ENCODE assay signal across 28 cellular contexts in genomic region chr17:60496051-60496450, GRCh38.
"Had no signal": no experiment of that assay in that cellular context is flagged by ENCODE, and none has a peak within 500 bp of the region (broad histone marks: within the 10 kb centered on the region; RNA-seq: fewer than 3 reads in every experiment).

No MANE protein-coding gene starts in this region.

- ATAC-seq: Panc1 had no signal

- H3K27me3 ChIP-seq: breast epithelium, MG63, SJCRH30 had no signal

- H3K4me3 ChIP-seq: breast epithelium, MG63, SJCRH30 had no signal

- H3K4me1 ChIP-seq: breast epithelium, SJCRH30 had no signal

- DNase-seq: activated CD4-positive, alpha-beta memory T cell treated with anti-CD3 and anti-CD28 coated beads for 36 hours; activated CD4-positive, alpha-beta T cell treated with anti-CD3 and anti-CD28 coated beads, Interleukin-2, amount 10 ng/mL, durations not matched to agents 7 days and 5 days; activated CD4-positive, CD25-positive, alpha-beta regulatory T cell; activated CD8-positive, alpha-beta memory T cell treated with anti-CD3 and anti-CD28 coated beads for 24 hours; activated gamma-delta T cell treated with Interleukin-2 at 50 U/mL for 16 hours; activated naive CD4-positive, alpha-beta T cell treated with anti-CD3 and anti-CD28 coated beads, Interleukin-2, amount 50 U/mL, for 16 hours; activated T-cell treated with anti-CD3 and anti-CD28 coated beads, Interleukin-2, amount 50 U/mL, for 48 hours; aorta; caudate nucleus; MG63; MV-4-11; NCI-H1092 treated with DMSO at 0.1 percent for 48 hours; NCI-H1436; NCI-H1694 treated with DMSO at 0.1 percent for 48 hours; NCI-H2029 treated with DMSO at 0.1 percent for 48 hours; NCI-H510A treated with DMSO at 0.1 percent for 48 hours; NCI-H69; NK-92 treated with Interleukin-12 subunit alpha and Interleukin-12 subunit beta, amount 100 ng/mL, for 24 hours; OCI-M1; Right ventricle myocardium superior; SJCRH30; SK-N-SH; T-helper 1 cell had no signal

- H3K27me3 Mint-ChIP-seq: activated CD4-positive, alpha-beta memory T cell treated with anti-CD3 and anti-CD28 coated beads for 36 hours; activated CD4-positive, alpha-beta T cell treated with anti-CD3 and anti-CD28 coated beads, Interleukin-2, amount 10 ng/mL, durations not matched to agents 7 days and 5 days had no signal

- H3K9me3 ChIP-seq: SK-N-SH had no signal

- H3K4me3 Mint-ChIP-seq: activated CD4-positive, alpha-beta memory T cell treated with anti-CD3 and anti-CD28 coated beads for 36 hours; activated CD4-positive, alpha-beta T cell treated with anti-CD3 and anti-CD28 coated beads, Interleukin-2, amount 10 ng/mL, durations not matched to agents 7 days and 5 days had no signal

- H3K4me1 Mint-ChIP-seq: activated CD4-positive, alpha-beta T cell treated with anti-CD3 and anti-CD28 coated beads, Interleukin-2, amount 10 ng/mL, durations not matched to agents 7 days and 5 days had no signal

- H3K4me2 ChIP-seq: SK-N-SH had no signal

- H3K9ac ChIP-seq: SK-N-SH had no signal

- H3K27ac Mint-ChIP-seq: activated CD4-positive, alpha-beta memory T cell treated with anti-CD3 and anti-CD28 coated beads for 36 hours; activated CD4-positive, alpha-beta T cell treated with anti-CD3 and anti-CD28 coated beads, Interleukin-2, amount 10 ng/mL, durations not matched to agents 7 days and 5 days; activated T-helper 2 cell treated with anti-CD3 and anti-CD28 coated beads, Interferon-gamma antibody, Interleukin-2, Interleukin-4, amounts not matched to agents 10 μg/mL and 5 μg/mL and 100 μg/mL, durations not matched to agents 14 hours and 24 hours and 36 hours had no signal

- H3K27ac ChIP-seq: breast epithelium, RWPE1, SJCRH30, VCaP had no signal

- H3K9me2 ChIP-seq: SK-N-SH had no signal
